6 cellular contexts compared by ENCODE assay signal in genomic region chr17:61070649-61071048, GRCh38.
"Had no signal": no experiment of that assay in that cellular context is flagged by ENCODE, and none has a peak within 500 bp of the region (broad histone marks: within the 10 kb centered on the region; RNA-seq: fewer than 3 reads in every experiment).

No MANE protein-coding gene starts in this region.

- H3K4me1 Mint-ChIP-seq: IgD-negative memory B cell had no signal

- H3K4me3 Mint-ChIP-seq: GM23338, HFFc6, IgD-negative memory B cell had no signal

- DNase-seq: H7, HFFc6 had no signal

- H3K27ac Mint-ChIP-seq: GM23338, HFFc6, IgD-negative memory B cell had no signal

- H3K27me3 Mint-ChIP-seq: IgD-negative memory B cell had no signal

- ATAC-seq: GM23338, HCT116, HepG2 had no signal

- H3K9me3 Mint-ChIP-seq: GM23338, HFFc6, IgD-negative memory B cell had no signal
